8 cellular contexts compared by ENCODE assay signal in genomic region chr9:37408933-37409710, GRCh38. TPM values are rescaled to one million over a fixed set of nuclear protein-coding genes. Genes with fewer than 3 reads are reported as not detected.
DNase-seq lines count a peak whose midpoint lies in the region; ATAC-seq and TF ChIP-seq lines count a peak whose summit lies in the region.

No MANE protein-coding gene starts in this region.

- no peaks in the 10 kb centered on the region for H3K27me3 Mint-ChIP-seq in naive B cell
- no peaks in the 10 kb centered on the region for H3K27me3 Mint-ChIP-seq in Calu3 (ENCODE audit: unreplicated experiment)

- no TSS peak for BruUV-seq in Calu3 (replicated peaks; lab: Mats Ljungman, UMichigan)

- H3K4me1 Mint-ChIP-seq in naive B cell (peaks cover 52 to 93% (median 83%) of the 10 kb centered on the region in 3 donors), Calu3 (ENCODE audit: low read depth, unreplicated experiment) (no peaks in the 10 kb centered on the region)

- no peaks in the 10 kb centered on the region for H3K36me3 ChIP-seq in upper lobe of right lung

- peak overlapping the region; percentile 50 to 93 (median 78) for H3K4me3 Mint-ChIP-seq in naive B cell
- no peak overlapping the region for H3K4me3 Mint-ChIP-seq in Calu3 (ENCODE audit: low read depth, unreplicated experiment)

- H3K36me3 Mint-ChIP-seq in naive B cell (no peaks in the 10 kb centered on the region), Calu3 (ENCODE audit: insufficient read depth, unreplicated experiment) (no peaks in the 10 kb centered on the region)

- TF ChIP-seq CTCF in upper lobe of right lung (IDR thresholded peaks at IDR 0.05) (no peak), Calu3 (IDR thresholded peaks at IDR 0.05; ENCODE audit: unreplicated experiment) (no peak)

- H3K9me3 ChIP-seq in upper lobe of right lung: no peaks in the 10 kb centered on the region

- DNase-seq in activated CD4-positive, CD25-positive, alpha-beta regulatory T cell (lab: John Stamatoyannopoulos, UW): peak; percentile 39 to 60 (median 49)
- peak; percentile 97 for DNase-seq in naive B cell
- no peak for DNase-seq in NCI-H2227 (lab: John Stamatoyannopoulos, UW; ENCODE audit: unreplicated experiment)
- DNase-seq in upper lobe of right lung: no peak
- DNase-seq in Calu3: no peak
- no peak for DNase-seq in EL

- H3K27ac ChIP-seq in upper lobe of right lung: no peak overlapping the region

- H3K9me3 Mint-ChIP-seq in naive B cell (peaks cover 0 to 2% (median 0%) of the 10 kb centered on the region in 7 donors), Calu3 (ENCODE audit: low read depth, unreplicated experiment) (no peaks in the 10 kb centered on the region)

- intact Hi-C loops in upper lobe of right lung (cut with DNase I): no loop called here
- intact Hi-C loops in Calu3 (cut with micrococcal nuclease; ENCODE audit: unreplicated experiment): no loop called here

- no peaks in the 10 kb centered on the region for H3K4me1 ChIP-seq in upper lobe of right lung

- no peaks in the 10 kb centered on the region for H3K27me3 ChIP-seq in upper lobe of right lung

- ATAC-seq in GM18517 (IDR thresholded peaks at IDR 0.05; ENCODE audit: unreplicated experiment): peak; percentile 93
- ATAC-seq in HG02852 (IDR thresholded peaks at IDR 0.05; ENCODE audit: unreplicated experiment): peak; percentile 84
- peak; percentile 87 to 89 for ATAC-seq in naive B cell (ENCODE audit: low read depth in 2 of 2)
- ATAC-seq in upper lobe of right lung: no peak

- CTCF ChIA-PET in Calu3 (lab: Charles Lee): no interaction called here

- no peak overlapping the region for H3K4me3 ChIP-seq in upper lobe of right lung

- H3K27ac Mint-ChIP-seq in naive B cell: peak overlapping the region; percentile 93 to 100 (median 98)
- H3K27ac Mint-ChIP-seq in Calu3 (ENCODE audit: unreplicated experiment): no peak overlapping the region

RNA-seq across cellular contexts. Expression of gene GRHPR, which starts 13.4 kb away (rescaled TPM):
- 100 to 1,000 TPM in 5 of 6 donors, 10 to 100 TPM in 1; 90.5 to 185 (median 126) TPM for polyA plus RNA-seq in naive B cell (ENCODE audit: low read depth in 6 of 6)
- 65.0 TPM for total RNA-seq in upper lobe of right lung
- total RNA-seq in Calu3 (2022): 26.0 and 28.0 TPM in 2 replicates

RNA-seq across cellular contexts. Expression of gene ZBTB5, which starts 56.1 kb away (rescaled TPM):
- polyA plus RNA-seq in naive B cell (ENCODE audit: low read depth in 6 of 6): 1 to 10 TPM; 1.1 to 2.8 (median 1.8) TPM
- 10.1 TPM for total RNA-seq in upper lobe of right lung
- 4.7 and 5.3 TPM in 2 replicates for total RNA-seq in Calu3 (2022)

Comparison
In these comparisons a context has a peak if more than half of its experiments do, and no peak if none do; other contexts are left out.
1. DNase-seq: peak in activated CD4-positive, CD25-positive, alpha-beta regulatory T cell (4 of 4) and naive B cell (single experiment); none in NCI-H2227 (single experiment), upper lobe of right lung (single experiment), Calu3 (single experiment) and EL (single experiment).